Comparison of ENCODE assay signal across 7 cellular contexts in genomic region chr3:100399341-100400071, GRCh38. TPM values are rescaled to one million over a fixed set of nuclear protein-coding genes. Genes with fewer than 3 reads are reported as not detected.
DNase-seq lines count a peak whose midpoint lies in the region; ATAC-seq and TF ChIP-seq lines count a peak whose summit lies in the region.

No MANE protein-coding gene starts in this region.

- no peaks in the 10 kb centered on the region for H3K27me3 Mint-ChIP-seq in activated CD4-positive, alpha-beta memory T cell treated with anti-CD3 and anti-CD28 coated beads, Interleukin-2, amount 10 ng/mL, durations not matched to agents 7 days and 5 days
- no peaks in the 10 kb centered on the region for H3K27me3 Mint-ChIP-seq in stimulated activated naive CD8-positive, alpha-beta T cell treated with anti-CD3 and anti-CD28 coated beads, Interleukin-15, amount 100 ng/mL, for 72 hours

- peak overlapping the region; percentile 97 for H3K27ac Mint-ChIP-seq in activated CD4-positive, alpha-beta memory T cell treated with anti-CD3 and anti-CD28 coated beads, Interleukin-2, amount 10 ng/mL, durations not matched to agents 7 days and 5 days
- peak overlapping the region; percentile 46 to 99 for H3K27ac Mint-ChIP-seq in stimulated activated naive CD8-positive, alpha-beta T cell treated with anti-CD3 and anti-CD28 coated beads, Interleukin-15, amount 100 ng/mL, for 72 hours

- no peak for DNase-seq in HL-60 (ENCODE audit: low read depth in 1 of 2, low spot score in 1 of 2)
- no peak for DNase-seq in activated CD4-positive, alpha-beta memory T cell treated with anti-CD3 and anti-CD28 coated beads, Interleukin-2, amount 10 ng/mL, durations not matched to agents 7 days and 5 days
- no peak for DNase-seq in stimulated activated naive CD8-positive, alpha-beta T cell treated with anti-CD3 and anti-CD28 coated beads, Interleukin-15, amount 100 ng/mL, for 72 hours
- no peak for DNase-seq in sciatic nerve (ENCODE audit: low spot score)

- H3K4me1 Mint-ChIP-seq in activated CD4-positive, alpha-beta memory T cell treated with anti-CD3 and anti-CD28 coated beads, Interleukin-2, amount 10 ng/mL, durations not matched to agents 7 days and 5 days = peaks cover 65% of the 10 kb centered on the region
- H3K4me1 Mint-ChIP-seq in stimulated activated naive CD8-positive, alpha-beta T cell treated with anti-CD3 and anti-CD28 coated beads, Interleukin-15, amount 100 ng/mL, for 72 hours = peaks cover 59% of the 10 kb centered on the region

- no peaks in the 10 kb centered on the region for H3K36me3 ChIP-seq in iPS-18a (ENCODE audit: control insufficient read depth, low read depth, low read length)

- TF ChIP-seq CTCF in HL-60 (IDR thresholded peaks at IDR 0.05; ENCODE audit: insufficient read depth, low read length) = no peak

- H3K9me3 ChIP-seq in iPS-18a (ENCODE audit: control insufficient read depth, low read depth, low read length) = no peaks in the 10 kb centered on the region

- intact Hi-C loops in sciatic nerve (cut with DNase I) = no loop called here

- peak overlapping the region; percentile 90 for H3K4me3 Mint-ChIP-seq in activated CD4-positive, alpha-beta memory T cell treated with anti-CD3 and anti-CD28 coated beads, Interleukin-2, amount 10 ng/mL, durations not matched to agents 7 days and 5 days
- H3K4me3 Mint-ChIP-seq in stimulated activated naive CD8-positive, alpha-beta T cell treated with anti-CD3 and anti-CD28 coated beads, Interleukin-15, amount 100 ng/mL, for 72 hours = peak overlapping the region; percentile 94 to 95

- H3K9ac ChIP-seq in iPS-18a (ENCODE audit: low read length) = peak overlapping the region; percentile 79

- no peak for ATAC-seq in stimulated activated naive CD8-positive, alpha-beta T cell treated with anti-CD3 and anti-CD28 coated beads, Interleukin-15, amount 100 ng/mL, for 72 hours
- ATAC-seq in GM21737 (IDR thresholded peaks at IDR 0.05; ENCODE audit: unreplicated experiment) (no peak), sciatic nerve (no peak), HG03460 (IDR thresholded peaks at IDR 0.05; ENCODE audit: unreplicated experiment) (no peak)

- no peak overlapping the region; the same call in 1 of the 2 replicates for H3K27ac ChIP-seq in HL-60 (replicated peaks)
- no peak overlapping the region for H3K27ac ChIP-seq in iPS-18a (ENCODE audit: low read length)

- CTCF ChIA-PET in activated CD4-positive, alpha-beta memory T cell treated with anti-CD3 and anti-CD28 coated beads, Interleukin-2, amount 10 ng/mL, durations not matched to agents 7 days and 5 days (lab: Charles Lee) = interaction anchor here (2.5 kb wide), 1 partner anchor 82 kb away, joined by 15 read pairs; no protein-coding TSS in a partner anchor

- H3K36me3 Mint-ChIP-seq in activated CD4-positive, alpha-beta memory T cell treated with anti-CD3 and anti-CD28 coated beads, Interleukin-2, amount 10 ng/mL, durations not matched to agents 7 days and 5 days (ENCODE audit: low read depth) = peaks cover 12% of the 10 kb centered on the region

- H3K9me3 Mint-ChIP-seq in activated CD4-positive, alpha-beta memory T cell treated with anti-CD3 and anti-CD28 coated beads, Interleukin-2, amount 10 ng/mL, durations not matched to agents 7 days and 5 days = no peaks in the 10 kb centered on the region
- no peaks in the 10 kb centered on the region for H3K9me3 Mint-ChIP-seq in stimulated activated naive CD8-positive, alpha-beta T cell treated with anti-CD3 and anti-CD28 coated beads, Interleukin-15, amount 100 ng/mL, for 72 hours

- H3K27me3 ChIP-seq in HL-60 (ENCODE audit: insufficient read depth, poor library complexity, severe bottlenecking) (no peaks in the 10 kb centered on the region), iPS-18a (ENCODE audit: control insufficient read depth, insufficient read depth, low read length) (no peaks in the 10 kb centered on the region)

- H3K4me3 ChIP-seq in HL-60 (replicated peaks; ENCODE audit: insufficient read depth, low read length) (peak overlapping the region; percentile 91), iPS-18a (ENCODE audit: low read length) (peak overlapping the region; percentile 74)

- POLR2A ChIA-PET in activated CD4-positive, alpha-beta memory T cell treated with anti-CD3 and anti-CD28 coated beads, Interleukin-2, amount 10 ng/mL, durations not matched to agents 7 days and 5 days (lab: Charles Lee) = interaction anchor here (0.8 to 4.5 kb wide), 11 partner anchors 9 to 582 kb away, joined by 3 to 44 read pairs (median 6); partner anchors contain the start of genes CMSS1, NIT2 and TBC1D23

- H3K4me1 ChIP-seq in iPS-18a (ENCODE audit: control insufficient read depth, low read depth, low read length) = peaks cover 9% of the 10 kb centered on the region

RNA-seq across cellular contexts. Expression of gene TOMM70, which starts 1.4 kb away (rescaled TPM):
- 10 to 100 TPM; 37.4 to 38.8 TPM for total RNA-seq in activated CD4-positive, alpha-beta memory T cell treated with anti-CD3 and anti-CD28 coated beads, Interleukin-2, amount 10 ng/mL, durations not matched to agents 7 days and 5 days
- total RNA-seq in sciatic nerve = 34.5 TPM

RNA-seq across cellular contexts. Expression of gene LNP1, which starts 1.8 kb away (rescaled TPM):
- 1 to 10 TPM; 1.9 to 2.4 TPM for total RNA-seq in activated CD4-positive, alpha-beta memory T cell treated with anti-CD3 and anti-CD28 coated beads, Interleukin-2, amount 10 ng/mL, durations not matched to agents 7 days and 5 days
- 3.4 TPM for total RNA-seq in sciatic nerve
